21 cellular contexts compared by ENCODE assay signal in genomic region chr2:109633284-109633961, GRCh38.
"Had no signal": no experiment of that assay in that cellular context is flagged by ENCODE, and none has a peak within 500 bp of the region (broad histone marks: within the 10 kb centered on the region; RNA-seq: fewer than 3 reads in every experiment).

No MANE protein-coding gene starts in this region.

- H3K4me1 ChIP-seq: psoas muscle, right atrium auricular region had no signal

- H3K9me3 ChIP-seq: heart right ventricle, neutrophil, ovary, psoas muscle, right atrium auricular region had no signal

- H3K27ac ChIP-seq: heart right ventricle, neutrophil, ovary, psoas muscle, right atrium auricular region had no signal

- H3K36me3 Mint-ChIP-seq: activated naive CD8-positive, alpha-beta T cell treated with anti-CD3 and anti-CD28 coated beads, Interleukin-2, amount 10 ng/mL, durations not matched to agents 7 days and 5 days; natural killer cell treated with Interleukin-12 subunit alpha and Interleukin-12 subunit beta and Interleukin-15 and Interleukin-18, amount 100 ng/mL, for 72 hours had no signal

- H3K36me3 ChIP-seq: heart right ventricle, neutrophil, ovary, right atrium auricular region had no signal

- H3K4me3 ChIP-seq: heart right ventricle, ovary, psoas muscle, right atrium auricular region had no signal

- ATAC-seq: heart right ventricle; left cardiac atrium; natural killer cell treated with Interleukin-12 subunit alpha and Interleukin-12 subunit beta and Interleukin-15 and Interleukin-18, amount 100 ng/mL, for 72 hours; psoas muscle; stimulated activated naive CD8-positive, alpha-beta T cell treated with anti-CD3 and anti-CD28 coated beads, Interleukin-15, Interleukin-2, amounts not matched to agents 100 U/mL and 50 U/mL, for 24 hours had no signal

- DNase-seq: activated CD4-positive, alpha-beta T cell treated with anti-CD3 and anti-CD28 coated beads for 1 hour; activated naive CD4-positive, alpha-beta T cell treated with Interleukin-2 at 50 U/mL for 16 hours; activated naive CD8-positive, alpha-beta T cell treated with anti-CD3 and anti-CD28 coated beads, Interleukin-2, amount 10 ng/mL, durations not matched to agents 7 days and 5 days; activated T-cell treated with anti-CD3 and anti-CD28 coated beads, Interleukin-2, amount 50 U/mL, for 1 hour; amniotic stem cell; cerebellar nuclear complex; effector CD8-positive, alpha-beta T cell; erythroblast; foreskin fibroblast; heart right ventricle; islet precursor cell; left cardiac atrium; ovary; psoas muscle; stimulated activated CD4-positive, alpha-beta T cell treated with anti-CD3 and anti-CD28 coated beads, Interleukin-12 subunit alpha, Interleukin-12 subunit beta, amount 100 ng/mL, for 4 hours; stimulated activated CD4-positive, alpha-beta T cell treated with anti-CD3 and anti-CD28 coated beads, Interleukin-4, amount 100 ng/mL, for 4 hours; stimulated activated naive CD8-positive, alpha-beta T cell treated with anti-CD3 and anti-CD28 coated beads, Interleukin-15, Interleukin-2, amounts not matched to agents 100 U/mL and 50 U/mL, for 24 hours; T-helper 9 cell had no signal

- H3K27me3 ChIP-seq: heart right ventricle, ovary, right atrium auricular region had no signal

- H3K9me3 Mint-ChIP-seq: activated naive CD8-positive, alpha-beta T cell treated with anti-CD3 and anti-CD28 coated beads, Interleukin-2, amount 10 ng/mL, durations not matched to agents 7 days and 5 days; natural killer cell treated with Interleukin-12 subunit alpha and Interleukin-12 subunit beta and Interleukin-15 and Interleukin-18, amount 100 ng/mL, for 72 hours had no signal

- H3K4me3 Mint-ChIP-seq: activated naive CD8-positive, alpha-beta T cell treated with anti-CD3 and anti-CD28 coated beads, Interleukin-2, amount 10 ng/mL, durations not matched to agents 7 days and 5 days; natural killer cell treated with Interleukin-12 subunit alpha and Interleukin-12 subunit beta and Interleukin-15 and Interleukin-18, amount 100 ng/mL, for 72 hours had no signal

- H3K27me3 Mint-ChIP-seq: activated naive CD8-positive, alpha-beta T cell treated with anti-CD3 and anti-CD28 coated beads, Interleukin-2, amount 10 ng/mL, durations not matched to agents 7 days and 5 days had no signal

- H3K27ac Mint-ChIP-seq: activated naive CD8-positive, alpha-beta T cell treated with anti-CD3 and anti-CD28 coated beads, Interleukin-2, amount 10 ng/mL, durations not matched to agents 7 days and 5 days; natural killer cell treated with Interleukin-12 subunit alpha and Interleukin-12 subunit beta and Interleukin-15 and Interleukin-18, amount 100 ng/mL, for 72 hours had no signal
